In the genomic region with DNA sequence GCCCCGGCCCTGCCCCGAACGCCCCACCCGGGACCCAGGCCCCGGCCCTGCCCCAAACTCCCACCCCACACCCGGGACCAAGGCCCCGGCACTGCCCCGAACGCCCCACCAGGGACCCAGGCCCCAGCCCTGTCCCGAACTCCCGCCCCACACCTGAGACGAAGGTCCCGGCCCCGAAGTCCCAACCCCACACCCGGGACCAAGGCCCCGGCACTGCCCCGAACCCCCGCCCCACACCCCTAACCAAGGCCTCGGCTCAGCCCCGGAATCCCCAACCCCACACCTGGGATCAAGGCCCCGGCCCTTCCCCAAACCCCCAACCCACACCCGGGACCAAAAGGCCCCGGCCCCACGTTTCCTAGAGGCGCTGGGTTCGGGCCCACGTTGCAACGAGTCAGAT, we compare ENCODE assay signal across 2 cellular contexts.
TF ChIP-seq lines count a peak whose summit lies in the region.

No MANE protein-coding gene starts in this region.

TF ChIP-seq in GM23338, 12 proteins besides CTCF, POLR2A, EP300 and RAD21 (continued from another document):
- TF ChIP-seq, protein P1, sequence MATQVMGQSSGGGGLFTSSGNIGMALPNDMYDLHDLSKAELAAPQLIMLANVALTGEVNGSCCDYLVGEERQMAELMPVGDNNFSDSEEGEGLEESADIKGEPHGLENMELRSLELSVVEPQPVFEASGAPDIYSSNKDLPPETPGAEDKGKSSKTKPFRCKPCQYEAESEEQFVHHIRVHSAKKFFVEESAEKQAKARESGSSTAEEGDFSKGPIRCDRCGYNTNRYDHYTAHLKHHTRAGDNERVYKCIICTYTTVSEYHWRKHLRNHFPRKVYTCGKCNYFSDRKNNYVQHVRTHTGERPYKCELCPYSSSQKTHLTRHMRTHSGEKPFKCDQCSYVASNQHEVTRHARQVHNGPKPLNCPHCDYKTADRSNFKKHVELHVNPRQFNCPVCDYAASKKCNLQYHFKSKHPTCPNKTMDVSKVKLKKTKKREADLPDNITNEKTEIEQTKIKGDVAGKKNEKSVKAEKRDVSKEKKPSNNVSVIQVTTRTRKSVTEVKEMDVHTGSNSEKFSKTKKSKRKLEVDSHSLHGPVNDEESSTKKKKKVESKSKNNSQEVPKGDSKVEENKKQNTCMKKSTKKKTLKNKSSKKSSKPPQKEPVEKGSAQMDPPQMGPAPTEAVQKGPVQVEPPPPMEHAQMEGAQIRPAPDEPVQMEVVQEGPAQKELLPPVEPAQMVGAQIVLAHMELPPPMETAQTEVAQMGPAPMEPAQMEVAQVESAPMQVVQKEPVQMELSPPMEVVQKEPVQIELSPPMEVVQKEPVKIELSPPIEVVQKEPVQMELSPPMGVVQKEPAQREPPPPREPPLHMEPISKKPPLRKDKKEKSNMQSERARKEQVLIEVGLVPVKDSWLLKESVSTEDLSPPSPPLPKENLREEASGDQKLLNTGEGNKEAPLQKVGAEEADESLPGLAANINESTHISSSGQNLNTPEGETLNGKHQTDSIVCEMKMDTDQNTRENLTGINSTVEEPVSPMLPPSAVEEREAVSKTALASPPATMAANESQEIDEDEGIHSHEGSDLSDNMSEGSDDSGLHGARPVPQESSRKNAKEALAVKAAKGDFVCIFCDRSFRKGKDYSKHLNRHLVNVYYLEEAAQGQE (IDR thresholded peaks at IDR 0.05; ENCODE audit: unreplicated experiment) = no peak
- no peak for TF ChIP-seq NANOG (IDR thresholded peaks at IDR 0.05; ENCODE audit: borderline replicate concordance)
- TF ChIP-seq, protein P2, sequence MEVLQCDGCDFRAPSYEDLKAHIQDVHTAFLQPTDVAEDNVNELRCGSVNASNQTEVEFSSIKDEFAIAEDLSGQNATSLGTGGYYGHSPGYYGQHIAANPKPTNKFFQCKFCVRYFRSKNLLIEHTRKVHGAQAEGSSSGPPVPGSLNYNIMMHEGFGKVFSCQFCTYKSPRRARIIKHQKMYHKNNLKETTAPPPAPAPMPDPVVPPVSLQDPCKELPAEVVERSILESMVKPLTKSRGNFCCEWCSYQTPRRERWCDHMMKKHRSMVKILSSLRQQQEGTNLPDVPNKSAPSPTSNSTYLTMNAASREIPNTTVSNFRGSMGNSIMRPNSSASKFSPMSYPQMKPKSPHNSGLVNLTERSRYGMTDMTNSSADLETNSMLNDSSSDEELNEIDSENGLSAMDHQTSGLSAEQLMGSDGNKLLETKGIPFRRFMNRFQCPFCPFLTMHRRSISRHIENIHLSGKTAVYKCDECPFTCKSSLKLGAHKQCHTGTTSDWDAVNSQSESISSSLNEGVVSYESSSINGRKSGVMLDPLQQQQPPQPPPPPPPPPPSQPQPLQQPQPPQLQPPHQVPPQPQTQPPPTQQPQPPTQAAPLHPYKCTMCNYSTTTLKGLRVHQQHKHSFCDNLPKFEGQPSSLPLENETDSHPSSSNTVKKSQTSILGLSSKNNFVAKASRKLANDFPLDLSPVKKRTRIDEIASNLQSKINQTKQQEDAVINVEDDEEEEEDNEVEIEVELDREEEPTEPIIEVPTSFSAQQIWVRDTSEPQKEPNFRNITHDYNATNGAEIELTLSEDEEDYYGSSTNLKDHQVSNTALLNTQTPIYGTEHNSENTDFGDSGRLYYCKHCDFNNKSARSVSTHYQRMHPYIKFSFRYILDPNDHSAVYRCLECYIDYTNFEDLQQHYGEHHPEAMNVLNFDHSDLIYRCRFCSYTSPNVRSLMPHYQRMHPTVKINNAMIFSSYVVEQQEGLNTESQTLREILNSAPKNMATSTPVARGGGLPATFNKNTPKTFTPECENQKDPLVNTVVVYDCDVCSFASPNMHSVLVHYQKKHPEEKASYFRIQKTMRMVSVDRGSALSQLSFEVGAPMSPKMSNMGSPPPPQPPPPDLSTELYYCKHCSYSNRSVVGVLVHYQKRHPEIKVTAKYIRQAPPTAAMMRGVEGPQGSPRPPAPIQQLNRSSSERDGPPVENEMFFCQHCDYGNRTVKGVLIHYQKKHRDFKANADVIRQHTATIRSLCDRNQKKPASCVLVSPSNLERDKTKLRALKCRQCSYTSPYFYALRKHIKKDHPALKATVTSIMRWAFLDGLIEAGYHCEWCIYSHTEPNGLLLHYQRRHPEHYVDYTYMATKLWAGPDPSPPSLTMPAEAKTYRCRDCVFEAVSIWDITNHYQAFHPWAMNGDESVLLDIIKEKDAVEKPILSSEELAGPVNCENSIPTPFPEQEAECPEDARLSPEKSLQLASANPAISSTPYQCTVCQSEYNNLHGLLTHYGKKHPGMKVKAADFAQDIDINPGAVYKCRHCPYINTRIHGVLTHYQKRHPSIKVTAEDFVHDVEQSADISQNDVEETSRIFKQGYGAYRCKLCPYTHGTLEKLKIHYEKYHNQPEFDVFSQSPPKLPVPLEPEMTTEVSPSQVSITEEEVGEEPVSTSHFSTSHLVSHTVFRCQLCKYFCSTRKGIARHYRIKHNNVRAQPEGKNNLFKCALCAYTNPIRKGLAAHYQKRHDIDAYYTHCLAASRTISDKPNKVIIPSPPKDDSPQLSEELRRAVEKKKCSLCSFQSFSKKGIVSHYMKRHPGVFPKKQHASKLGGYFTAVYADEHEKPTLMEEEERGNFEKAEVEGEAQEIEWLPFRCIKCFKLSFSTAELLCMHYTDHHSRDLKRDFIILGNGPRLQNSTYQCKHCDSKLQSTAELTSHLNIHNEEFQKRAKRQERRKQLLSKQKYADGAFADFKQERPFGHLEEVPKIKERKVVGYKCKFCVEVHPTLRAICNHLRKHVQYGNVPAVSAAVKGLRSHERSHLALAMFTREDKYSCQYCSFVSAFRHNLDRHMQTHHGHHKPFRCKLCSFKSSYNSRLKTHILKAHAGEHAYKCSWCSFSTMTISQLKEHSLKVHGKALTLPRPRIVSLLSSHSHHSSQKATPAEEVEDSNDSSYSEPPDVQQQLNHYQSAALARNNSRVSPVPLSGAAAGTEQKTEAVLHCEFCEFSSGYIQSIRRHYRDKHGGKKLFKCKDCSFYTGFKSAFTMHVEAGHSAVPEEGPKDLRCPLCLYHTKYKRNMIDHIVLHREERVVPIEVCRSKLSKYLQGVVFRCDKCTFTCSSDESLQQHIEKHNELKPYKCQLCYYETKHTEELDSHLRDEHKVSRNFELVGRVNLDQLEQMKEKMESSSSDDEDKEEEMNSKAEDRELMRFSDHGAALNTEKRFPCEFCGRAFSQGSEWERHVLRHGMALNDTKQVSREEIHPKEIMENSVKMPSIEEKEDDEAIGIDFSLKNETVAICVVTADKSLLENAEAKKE (CRISPR knock-in tag; IDR thresholded peaks at IDR 0.05) = no peak
- no peak for TF ChIP-seq STAT1 (IDR thresholded peaks at IDR 0.05; ENCODE audit: unreplicated experiment)
- TF ChIP-seq JUNB (IDR thresholded peaks at IDR 0.05; ENCODE audit: unreplicated experiment) = no peak
- no peak for TF ChIP-seq POLR2AphosphoS5 (IDR thresholded peaks at IDR 0.05; ENCODE audit: low read depth)

TF ChIP-seq in WTC11, 78 proteins besides CTCF, POLR2A, EP300 and RAD21 (continued from another document):
- TF ChIP-seq, protein P3, sequence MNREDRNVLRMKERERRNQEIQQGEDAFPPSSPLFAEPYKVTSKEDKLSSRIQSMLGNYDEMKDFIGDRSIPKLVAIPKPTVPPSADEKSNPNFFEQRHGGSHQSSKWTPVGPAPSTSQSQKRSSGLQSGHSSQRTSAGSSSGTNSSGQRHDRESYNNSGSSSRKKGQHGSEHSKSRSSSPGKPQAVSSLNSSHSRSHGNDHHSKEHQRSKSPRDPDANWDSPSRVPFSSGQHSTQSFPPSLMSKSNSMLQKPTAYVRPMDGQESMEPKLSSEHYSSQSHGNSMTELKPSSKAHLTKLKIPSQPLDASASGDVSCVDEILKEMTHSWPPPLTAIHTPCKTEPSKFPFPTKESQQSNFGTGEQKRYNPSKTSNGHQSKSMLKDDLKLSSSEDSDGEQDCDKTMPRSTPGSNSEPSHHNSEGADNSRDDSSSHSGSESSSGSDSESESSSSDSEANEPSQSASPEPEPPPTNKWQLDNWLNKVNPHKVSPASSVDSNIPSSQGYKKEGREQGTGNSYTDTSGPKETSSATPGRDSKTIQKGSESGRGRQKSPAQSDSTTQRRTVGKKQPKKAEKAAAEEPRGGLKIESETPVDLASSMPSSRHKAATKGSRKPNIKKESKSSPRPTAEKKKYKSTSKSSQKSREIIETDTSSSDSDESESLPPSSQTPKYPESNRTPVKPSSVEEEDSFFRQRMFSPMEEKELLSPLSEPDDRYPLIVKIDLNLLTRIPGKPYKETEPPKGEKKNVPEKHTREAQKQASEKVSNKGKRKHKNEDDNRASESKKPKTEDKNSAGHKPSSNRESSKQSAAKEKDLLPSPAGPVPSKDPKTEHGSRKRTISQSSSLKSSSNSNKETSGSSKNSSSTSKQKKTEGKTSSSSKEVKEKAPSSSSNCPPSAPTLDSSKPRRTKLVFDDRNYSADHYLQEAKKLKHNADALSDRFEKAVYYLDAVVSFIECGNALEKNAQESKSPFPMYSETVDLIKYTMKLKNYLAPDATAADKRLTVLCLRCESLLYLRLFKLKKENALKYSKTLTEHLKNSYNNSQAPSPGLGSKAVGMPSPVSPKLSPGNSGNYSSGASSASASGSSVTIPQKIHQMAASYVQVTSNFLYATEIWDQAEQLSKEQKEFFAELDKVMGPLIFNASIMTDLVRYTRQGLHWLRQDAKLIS (CRISPR knock-in tag; IDR thresholded peaks at IDR 0.05; ENCODE audit: borderline replicate concordance) = no peak
- TF ChIP-seq, protein P4, sequence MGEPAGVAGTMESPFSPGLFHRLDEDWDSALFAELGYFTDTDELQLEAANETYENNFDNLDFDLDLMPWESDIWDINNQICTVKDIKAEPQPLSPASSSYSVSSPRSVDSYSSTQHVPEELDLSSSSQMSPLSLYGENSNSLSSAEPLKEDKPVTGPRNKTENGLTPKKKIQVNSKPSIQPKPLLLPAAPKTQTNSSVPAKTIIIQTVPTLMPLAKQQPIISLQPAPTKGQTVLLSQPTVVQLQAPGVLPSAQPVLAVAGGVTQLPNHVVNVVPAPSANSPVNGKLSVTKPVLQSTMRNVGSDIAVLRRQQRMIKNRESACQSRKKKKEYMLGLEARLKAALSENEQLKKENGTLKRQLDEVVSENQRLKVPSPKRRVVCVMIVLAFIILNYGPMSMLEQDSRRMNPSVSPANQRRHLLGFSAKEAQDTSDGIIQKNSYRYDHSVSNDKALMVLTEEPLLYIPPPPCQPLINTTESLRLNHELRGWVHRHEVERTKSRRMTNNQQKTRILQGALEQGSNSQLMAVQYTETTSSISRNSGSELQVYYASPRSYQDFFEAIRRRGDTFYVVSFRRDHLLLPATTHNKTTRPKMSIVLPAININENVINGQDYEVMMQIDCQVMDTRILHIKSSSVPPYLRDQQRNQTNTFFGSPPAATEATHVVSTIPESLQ (CRISPR knock-in tag; IDR thresholded peaks at IDR 0.05) = no peak
- TF ChIP-seq RORB (CRISPR knock-in tag; IDR thresholded peaks at IDR 0.05) (no peak), PRRX2 (CRISPR knock-in tag; IDR thresholded peaks at IDR 0.05) (no peak)
